Comparison of ENCODE assay signal across 8 cellular contexts in the genomic region with DNA sequence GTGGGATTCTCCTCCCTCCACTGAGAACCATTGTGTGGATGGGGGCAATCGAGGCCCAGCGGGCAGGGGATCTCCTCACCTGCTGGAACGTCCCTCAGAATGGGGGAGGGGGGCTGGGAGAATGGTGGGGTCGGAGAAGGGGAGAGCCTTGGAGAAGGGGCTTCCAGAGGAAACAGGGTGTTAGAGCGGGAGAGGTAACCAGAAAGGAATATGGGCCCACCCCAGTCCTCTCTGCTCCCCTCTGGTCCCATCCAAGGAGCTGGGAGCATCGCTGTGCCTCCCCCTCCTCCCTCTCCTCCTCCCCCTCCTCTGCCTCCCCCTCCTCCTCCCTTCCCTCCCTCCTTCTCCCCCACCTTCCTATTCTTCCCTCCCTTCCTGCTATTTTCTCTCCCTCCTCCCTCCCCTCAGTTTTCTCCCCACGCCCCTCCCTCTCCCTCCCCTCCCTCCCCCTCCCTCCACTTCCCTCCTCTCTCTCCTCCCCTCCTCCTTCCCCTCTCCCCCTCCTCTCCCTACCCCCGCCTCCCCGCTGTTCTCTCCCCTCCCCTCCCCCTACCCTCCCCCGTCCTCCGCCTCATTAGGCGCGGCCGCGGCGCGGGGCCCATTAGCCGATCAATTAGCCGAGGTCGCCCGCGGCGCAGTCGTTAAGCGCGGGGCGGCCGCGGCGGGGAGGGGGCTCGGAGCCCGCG. TPM values are rescaled to one million over a fixed set of nuclear protein-coding genes. Genes with fewer than 3 reads are reported as not detected.
A peak's percentile ranks its signal among the peaks of the same experiment; 100 is the strongest.
DNase-seq lines count a peak whose midpoint lies in the region; ATAC-seq and TF ChIP-seq lines count a peak whose summit lies in the region.

No MANE protein-coding gene starts in this region.

- CTCF ChIA-PET in HEK293 (lab: Yijun Ruan, JAX) = interaction anchor here (0.6 to 1.1 kb wide), 5 partner anchors 29 to 181 kb away, joined by 3 to 4 read pairs (median 3); no protein-coding TSS in a partner anchor

- no peak overlapping the region for H3K4me3 ChIP-seq in HEK293 (ENCODE audit: low read depth, low read length)
- peak overlapping the region in 10 of 12 donors; percentile 24 to 65 (median 53) for H3K4me3 ChIP-seq in heart left ventricle
- peak overlapping the region in 6 of 7 experiments; percentile 14 to 38 (median 28) for H3K4me3 ChIP-seq in skin epidermis

- DNase-seq in NCI-H748 treated with DMSO at 0.1 percent for 48 hours (lab: John Stamatoyannopoulos, UW) (peak; percentile 59), heart left ventricle (peak in 1 of 5 donors; percentile 61), posterior vena cava (ENCODE audit: low spot score) (no peak), DMS114 treated with DMSO at 0.1 percent for 48 hours (lab: John Stamatoyannopoulos, UW; ENCODE audit: unreplicated experiment) (no peak)
- no peak for DNase-seq in activated naive CD4-positive, alpha-beta T cell treated with Interleukin-2 at 50 U/mL for 16 hours

- intact Hi-C loops in heart left ventricle (cut with DNase I) (no loop called here), posterior vena cava (cut with DNase I) (no loop called here)

- H3K4me1 ChIP-seq in HEK293 (ENCODE audit: control insufficient read depth, insufficient read depth, low read length) (peaks cover 13% of the 10 kb centered on the region), heart left ventricle (peaks cover 0 to 20% (median 7%) of the 10 kb centered on the region in 12 donors)

- H3K27ac ChIP-seq in HEK293 (ENCODE audit: extremely low read depth, low read depth, low read length) = peak overlapping the region; percentile 41; the same call in 1 of the 2 replicates
- H3K27ac ChIP-seq in heart left ventricle = peak overlapping the region in 9 of 12 donors; percentile 6 to 90 (median 63)
- peak overlapping the region in 14 of 21 experiments; percentile 3 to 86 (median 65) for H3K27ac ChIP-seq in skin epidermis

- TF ChIP-seq POLR2A in heart left ventricle (IDR thresholded peaks at IDR 0.05) = no peak

- H3K36me3 ChIP-seq in HEK293 (ENCODE audit: control insufficient read depth in 2 of 2, insufficient read depth in 1 of 2, low read length in 2 of 2) (no peaks in the 10 kb centered on the region), heart left ventricle (no peaks in the 10 kb centered on the region)

- no peaks in the 10 kb centered on the region for H3K9me3 ChIP-seq in HEK293 (ENCODE audit: control insufficient read depth, insufficient read depth, low read depth, low read length)
- no peaks in the 10 kb centered on the region for H3K9me3 ChIP-seq in heart left ventricle

- peaks cover 0 to 3% (median 0%) of the 10 kb centered on the region in 9 donors for H3K27me3 ChIP-seq in heart left ventricle

- TF ChIP-seq CTCF in HEK293 (tag by site-specific recombination; IDR thresholded peaks at IDR 0.05) (no peak), heart left ventricle (IDR thresholded peaks at IDR 0.05) (no peak)

- POLR2A ChIA-PET in HEK293 (lab: Yijun Ruan, JAX) = interaction anchor here (1.2 to 3.4 kb wide), 2 partner anchors 11 to 96 kb away, joined by 3 to 37 read pairs; no protein-coding TSS in a partner anchor

- WGBS in heart left ventricle, 4 donors = 8 to 46% (median 23%) methylated on average over 6 to 32 of the region's 33 CpGs

- peak in 1 of 4 donors; percentile 25 for ATAC-seq in heart left ventricle
- ATAC-seq in HG02884 (IDR thresholded peaks at IDR 0.05; ENCODE audit: unreplicated experiment) = no peak

TF ChIP-seq in HEK293, 187 proteins besides CTCF, POLR2A, EP300 and RAD21:
- TF ChIP-seq, protein P1, sequence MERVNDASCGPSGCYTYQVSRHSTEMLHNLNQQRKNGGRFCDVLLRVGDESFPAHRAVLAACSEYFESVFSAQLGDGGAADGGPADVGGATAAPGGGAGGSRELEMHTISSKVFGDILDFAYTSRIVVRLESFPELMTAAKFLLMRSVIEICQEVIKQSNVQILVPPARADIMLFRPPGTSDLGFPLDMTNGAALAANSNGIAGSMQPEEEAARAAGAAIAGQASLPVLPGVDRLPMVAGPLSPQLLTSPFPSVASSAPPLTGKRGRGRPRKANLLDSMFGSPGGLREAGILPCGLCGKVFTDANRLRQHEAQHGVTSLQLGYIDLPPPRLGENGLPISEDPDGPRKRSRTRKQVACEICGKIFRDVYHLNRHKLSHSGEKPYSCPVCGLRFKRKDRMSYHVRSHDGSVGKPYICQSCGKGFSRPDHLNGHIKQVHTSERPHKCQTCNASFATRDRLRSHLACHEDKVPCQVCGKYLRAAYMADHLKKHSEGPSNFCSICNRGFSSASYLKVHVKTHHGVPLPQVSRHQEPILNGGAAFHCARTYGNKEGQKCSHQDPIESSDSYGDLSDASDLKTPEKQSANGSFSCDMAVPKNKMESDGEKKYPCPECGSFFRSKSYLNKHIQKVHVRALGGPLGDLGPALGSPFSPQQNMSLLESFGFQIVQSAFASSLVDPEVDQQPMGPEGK (tag by site-specific recombination; IDR thresholded peaks at IDR 0.05) = peak; percentile 6; the same call in 1 of the 2 replicates
- peak; percentile 84 for TF ChIP-seq ZFP69B (tag by site-specific recombination; IDR thresholded peaks at IDR 0.05)
- TF ChIP-seq, protein P2, sequence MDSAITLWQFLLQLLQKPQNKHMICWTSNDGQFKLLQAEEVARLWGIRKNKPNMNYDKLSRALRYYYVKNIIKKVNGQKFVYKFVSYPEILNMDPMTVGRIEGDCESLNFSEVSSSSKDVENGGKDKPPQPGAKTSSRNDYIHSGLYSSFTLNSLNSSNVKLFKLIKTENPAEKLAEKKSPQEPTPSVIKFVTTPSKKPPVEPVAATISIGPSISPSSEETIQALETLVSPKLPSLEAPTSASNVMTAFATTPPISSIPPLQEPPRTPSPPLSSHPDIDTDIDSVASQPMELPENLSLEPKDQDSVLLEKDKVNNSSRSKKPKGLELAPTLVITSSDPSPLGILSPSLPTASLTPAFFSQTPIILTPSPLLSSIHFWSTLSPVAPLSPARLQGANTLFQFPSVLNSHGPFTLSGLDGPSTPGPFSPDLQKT (IDR thresholded peaks at IDR 0.05; ENCODE audit: borderline replicate concordance, low read depth, low read length) = no peak
- TF ChIP-seq, protein P3, sequence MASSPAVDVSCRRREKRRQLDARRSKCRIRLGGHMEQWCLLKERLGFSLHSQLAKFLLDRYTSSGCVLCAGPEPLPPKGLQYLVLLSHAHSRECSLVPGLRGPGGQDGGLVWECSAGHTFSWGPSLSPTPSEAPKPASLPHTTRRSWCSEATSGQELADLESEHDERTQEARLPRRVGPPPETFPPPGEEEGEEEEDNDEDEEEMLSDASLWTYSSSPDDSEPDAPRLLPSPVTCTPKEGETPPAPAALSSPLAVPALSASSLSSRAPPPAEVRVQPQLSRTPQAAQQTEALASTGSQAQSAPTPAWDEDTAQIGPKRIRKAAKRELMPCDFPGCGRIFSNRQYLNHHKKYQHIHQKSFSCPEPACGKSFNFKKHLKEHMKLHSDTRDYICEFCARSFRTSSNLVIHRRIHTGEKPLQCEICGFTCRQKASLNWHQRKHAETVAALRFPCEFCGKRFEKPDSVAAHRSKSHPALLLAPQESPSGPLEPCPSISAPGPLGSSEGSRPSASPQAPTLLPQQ (tag by site-specific recombination; IDR thresholded peaks at IDR 0.05) = peak; percentile 71

RNA-seq across cellular contexts. Expression of gene TLE5, which starts 15.5 kb away (rescaled TPM):
- total RNA-seq in heart left ventricle = 1,000 to 10,000 TPM in 1 of 9 donors, 100 to 1,000 TPM in 8; 593 to 1,121 (median 711) TPM
- 1,000 to 10,000 TPM in 1 of 2 donors, 100 to 1,000 TPM in 1; 686 to 1,459 TPM for polyA plus RNA-seq in heart left ventricle
- 100 to 1,000 TPM; 344 to 424 TPM for total RNA-seq in posterior vena cava

RNA-seq across cellular contexts. Expression of gene TLE2, which starts 17.7 kb away (rescaled TPM):
- total RNA-seq in heart left ventricle = 10 to 100 TPM; 34.6 to 75.1 (median 40.5) TPM
- polyA plus RNA-seq in heart left ventricle = 10 to 100 TPM; 36.0 to 41.4 TPM
- 10 to 100 TPM; 39.4 to 61.4 TPM for total RNA-seq in posterior vena cava

RNA-seq across cellular contexts. Expression of gene GNA11, which starts 47.4 kb away (rescaled TPM):
- total RNA-seq in heart left ventricle (10 to 100 TPM; 55.3 to 91.8 (median 70.9) TPM), posterior vena cava (10 to 100 TPM; 71.9 to 76.5 TPM)
- 10 to 100 TPM; 43.5 to 74.6 TPM for polyA plus RNA-seq in heart left ventricle
